9 cellular contexts compared by ENCODE assay signal in the genomic region with DNA sequence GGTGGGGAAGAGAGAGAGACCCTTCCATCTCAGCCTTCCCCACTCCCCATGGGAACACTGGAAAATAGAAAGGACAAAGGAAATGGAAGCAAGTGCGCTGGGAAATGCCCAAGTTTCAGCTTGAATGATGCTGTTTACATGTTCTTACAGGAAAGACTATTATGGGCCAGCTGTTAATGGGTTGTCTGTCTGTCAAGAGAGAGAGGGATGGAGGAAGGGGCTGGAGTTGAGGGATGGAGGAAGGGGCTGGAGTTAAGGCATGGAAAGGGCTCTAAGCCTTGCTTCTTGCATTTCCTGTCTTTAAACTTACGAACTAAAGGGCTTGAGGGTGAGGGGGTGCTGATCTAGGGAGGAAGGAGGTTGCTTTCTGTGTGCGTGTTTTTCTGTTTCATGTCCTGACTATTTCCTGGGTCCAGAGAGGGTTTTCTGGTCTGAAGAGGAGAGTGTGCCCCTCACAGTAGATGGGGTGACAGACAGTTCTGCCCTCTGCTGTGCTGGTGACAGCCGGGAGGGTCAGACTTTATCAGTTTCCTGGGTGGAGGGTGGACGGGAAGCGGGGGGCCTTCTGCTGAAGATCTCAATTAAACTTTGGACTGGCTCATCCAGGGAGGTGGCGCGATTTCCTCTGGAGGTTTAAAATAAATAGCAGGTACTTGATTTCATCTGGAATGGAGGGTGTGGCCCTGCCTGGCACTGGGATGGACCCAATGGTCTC. TPM values are rescaled to one million over a fixed set of nuclear protein-coding genes. Genes with fewer than 3 reads are reported as not detected.
DNase-seq lines count a peak whose midpoint lies in the region; ATAC-seq, FAIRE-seq and TF ChIP-seq lines count a peak whose summit lies in the region.
"Had no signal": no experiment of that assay in that cellular context is flagged by ENCODE, and none has a peak within 500 bp of the region (broad histone marks: within the 10 kb centered on the region; RNA-seq: fewer than 3 reads in every experiment).

No MANE protein-coding gene starts in this region.

- peak overlapping the region; percentile 67 for H3K27ac Mint-ChIP-seq in T-helper 2 cell treated with Interferon-gamma antibody and Interleukin-4, amounts not matched to agents 5 μg/mL and 100 μg/mL, for 36 hours

- H3K27me3 ChIP-seq in gastrocnemius medialis (no peaks in the 10 kb centered on the region), adrenal gland (no peaks in the 10 kb centered on the region)

- DNase-seq in GM12892 (ENCODE audit: insufficient read length) (no peak), left ventricle myocardium superior (no peak), gastrocnemius medialis (no peak), adrenal gland (no peak), RCC 7860 (ENCODE audit: low spot score) (no peak)
- DNase-seq in T-helper 2 cell treated with Interferon-gamma antibody and Interleukin-4, amounts not matched to agents 5 μg/mL and 100 μg/mL, for 36 hours (ENCODE audit: low spot score) = no peak

- TF ChIP-seq CTCF in gastrocnemius medialis (IDR thresholded peaks at IDR 0.05 in 4 of 5, conservative IDR thresholded peaks at IDR 0.05 in 1 of 5) (no peak), adrenal gland (IDR thresholded peaks at IDR 0.05) (no peak)

- ATAC-seq in left ventricle myocardium superior (peak; percentile 2), gastrocnemius medialis (peak in 1 of 2 donors; percentile 30), HG03342 (IDR thresholded peaks at IDR 0.05; ENCODE audit: unreplicated experiment) (no peak), HG02763 (IDR thresholded peaks at IDR 0.05; ENCODE audit: unreplicated experiment) (no peak)

- peaks cover 7 to 52% of the 10 kb centered on the region in 2 donors for H3K4me1 ChIP-seq in gastrocnemius medialis
- H3K4me1 ChIP-seq in adrenal gland (replicated peaks in 1 of 2) = peaks cover 0 to 38% of the 10 kb centered on the region in 2 donors

- peaks cover 37% of the 10 kb centered on the region for H3K4me1 Mint-ChIP-seq in T-helper 2 cell treated with Interferon-gamma antibody and Interleukin-4, amounts not matched to agents 5 μg/mL and 100 μg/mL, for 36 hours (ENCODE audit: low read depth)

- H3K27me3 Mint-ChIP-seq in T-helper 2 cell treated with Interferon-gamma antibody and Interleukin-4, amounts not matched to agents 5 μg/mL and 100 μg/mL, for 36 hours (ENCODE audit: low read depth) = no peaks in the 10 kb centered on the region

- H3K9me3 Mint-ChIP-seq in T-helper 2 cell treated with Interferon-gamma antibody and Interleukin-4, amounts not matched to agents 5 μg/mL and 100 μg/mL, for 36 hours = no peaks in the 10 kb centered on the region

- TF ChIP-seq POLR2A in GM12892 (IDR thresholded peaks at IDR 0.05; ENCODE audit: low read depth, low read length) (no peak), gastrocnemius medialis (IDR thresholded peaks at IDR 0.05) (no peak), adrenal gland (IDR thresholded peaks at IDR 0.05) (no peak)

- H3K27ac ChIP-seq in gastrocnemius medialis = peak overlapping the region; percentile 55 to 73 (median 65)
- H3K27ac ChIP-seq in adrenal gland = peak overlapping the region in 2 of 5 donors; percentile 24 to 65

- no peak overlapping the region for H3K4me3 ChIP-seq in gastrocnemius medialis
- H3K4me3 ChIP-seq in adrenal gland = no peak overlapping the region

- peak; percentile 17 for FAIRE-seq in GM12892 (lab: Jason Lieb, UNC)
- no peak for FAIRE-seq in RCC 7860 (lab: Jason Lieb, UNC)
- FAIRE-seq: G401.6 had no signal

- H3K4me3 Mint-ChIP-seq in T-helper 2 cell treated with Interferon-gamma antibody and Interleukin-4, amounts not matched to agents 5 μg/mL and 100 μg/mL, for 36 hours = peak overlapping the region; percentile 7

- in situ Hi-C loops in gastrocnemius medialis (cut with MboI; ENCODE audit: low sequenced_read_pairs in 4 of 4) = no loop called here

- H3K9me3 ChIP-seq in gastrocnemius medialis = no peaks in the 10 kb centered on the region
- no peaks in the 10 kb centered on the region for H3K9me3 ChIP-seq in adrenal gland (replicated peaks in 1 of 3)

- WGBS in adrenal gland, 4 donors = 68 to 78% (median 73%) methylated on average over 6 to 8 of the region's 8 CpGs

- no peaks in the 10 kb centered on the region for H3K36me3 ChIP-seq in gastrocnemius medialis
- no peaks in the 10 kb centered on the region for H3K36me3 ChIP-seq in adrenal gland (replicated peaks in 1 of 2)

- intact Hi-C loops in left ventricle myocardium superior (cut with micrococcal nuclease) = no loop called here
- intact Hi-C loops in gastrocnemius medialis (cut with DNase I; ENCODE audit: low total_unique reads) = no loop called here
- intact Hi-C loops in adrenal gland (cut with DNase I) = no loop called here

- H3K36me3 Mint-ChIP-seq in T-helper 2 cell treated with Interferon-gamma antibody and Interleukin-4, amounts not matched to agents 5 μg/mL and 100 μg/mL, for 36 hours (ENCODE audit: low read depth) = no peaks in the 10 kb centered on the region

RNA-seq across cellular contexts. Expression of gene GRK5, which starts 30.5 kb away (rescaled TPM):
- polyA plus RNA-seq in GM12892 (2012; ENCODE audit: missing spikeins) = 13.0 TPM
- total RNA-seq in left ventricle myocardium superior (43.4 TPM), gastrocnemius medialis (10 to 100 TPM in 1 of 4 donors, 1 to 10 TPM in 3; 6.2 to 12.5 (median 9.1) TPM), adrenal gland (10 to 100 TPM; 13.8 to 96.4 (median 21.5) TPM)
- polyA plus RNA-seq in adrenal gland = 10 to 100 TPM in 1 of 3 donors, 1 to 10 TPM in 2; 9.3 to 68.4 (median 9.8) TPM

RNA-seq across cellular contexts. Expression of gene PRDX3, which starts 59.3 kb away (rescaled TPM):
- 290 TPM for polyA plus RNA-seq in GM12892 (2012; ENCODE audit: missing spikeins)
- 288 TPM for total RNA-seq in left ventricle myocardium superior
- total RNA-seq in gastrocnemius medialis = 100 to 1,000 TPM; 227 to 342 (median 250) TPM
- 100 to 1,000 TPM; 306 to 628 (median 425) TPM for total RNA-seq in adrenal gland
- 100 to 1,000 TPM; 150 to 596 (median 200) TPM for polyA plus RNA-seq in adrenal gland
